In the genomic region with DNA sequence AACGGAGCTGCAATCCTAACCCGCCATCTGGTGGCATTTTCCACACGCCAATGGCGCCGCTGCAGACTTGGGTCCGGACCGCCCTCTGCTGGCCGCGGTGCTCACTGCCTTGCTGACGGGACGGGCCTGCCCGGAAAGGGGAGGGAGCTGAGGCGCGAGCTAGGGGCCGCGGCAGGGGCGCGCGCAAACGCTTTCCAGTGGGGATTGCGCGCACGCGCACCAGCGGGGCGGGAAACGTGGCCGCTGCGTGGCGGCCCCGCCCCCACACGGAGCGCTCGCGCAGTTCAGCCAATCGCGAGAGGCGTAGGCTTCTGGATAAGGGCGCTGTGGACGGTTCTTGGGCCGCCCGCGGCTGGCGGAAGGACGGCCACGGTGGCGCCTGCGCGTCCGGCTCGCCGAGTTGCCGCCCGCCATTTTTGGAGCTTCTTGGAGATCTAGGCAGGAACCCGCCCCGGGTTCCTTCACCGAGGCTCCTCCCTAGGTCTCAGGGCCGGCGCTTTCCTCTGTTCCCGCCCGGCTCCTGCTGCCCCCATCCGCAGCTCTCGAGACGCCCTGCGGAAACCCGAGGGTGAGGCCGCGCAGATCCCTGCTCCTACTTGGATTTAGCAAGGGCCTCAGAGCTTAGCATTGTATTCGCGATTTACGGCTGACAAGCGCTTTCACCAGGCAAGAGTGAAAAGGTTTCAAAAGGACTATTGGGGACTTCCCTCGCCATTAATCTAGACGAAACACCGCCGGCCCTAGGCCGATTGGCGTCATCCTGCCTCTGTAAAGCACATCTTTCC, we compare ENCODE assay signal across 8 cellular contexts. TPM values are rescaled to one million over a fixed set of nuclear protein-coding genes. Genes with fewer than 3 reads are reported as not detected.
DNase-seq lines count a peak whose midpoint lies in the region; ATAC-seq and TF ChIP-seq lines count a peak whose summit lies in the region.

A gene (minus strand): TSS at position 52 of the 785 bp plus-strand sequence. CDS start 121,480 bp downstream, outside the sequence.

- H2AFZ ChIP-seq in mesenchymal stem cell (ENCODE audit: low read depth, low read length) = peak within 1 kb of the TSS; percentile 36

- H2BK12ac ChIP-seq in mesenchymal stem cell (ENCODE audit: low read length in 2 of 2) = no peak within 1 kb of the TSS

- peak within 1 kb of the TSS; percentile 99 for H3K18ac ChIP-seq in mesenchymal stem cell (ENCODE audit: low read depth in 1 of 2, low read length in 2 of 2)

- H3K27ac Mint-ChIP-seq in Caco-2 (ENCODE audit: unreplicated experiment) = peak within 1 kb of the TSS; percentile 92
- peak within 1 kb of the TSS; percentile 94 to 99 for H3K27ac Mint-ChIP-seq in effector memory CD8-positive, alpha-beta T cell

- H3K27me3 Mint-ChIP-seq in Caco-2 (ENCODE audit: insufficient read depth, unreplicated experiment) = no peaks in the 10 kb centered on the region
- no peaks in the 10 kb centered on the region for H3K27me3 Mint-ChIP-seq in effector memory CD8-positive, alpha-beta T cell

- peaks cover 29% of the 10 kb centered on the region for H3K36me3 Mint-ChIP-seq in Caco-2 (ENCODE audit: insufficient read depth, unreplicated experiment)
- H3K36me3 Mint-ChIP-seq in effector memory CD8-positive, alpha-beta T cell (ENCODE audit: insufficient read depth) = peaks cover 25% of the 10 kb centered on the region

- under 1% methylated on average over 75 of the region's 78 CpGs for WGBS in mesenchymal stem cell

- H3K4me1 ChIP-seq in Caco-2 (peaks cover 17% of the 10 kb centered on the region), mesenchymal stem cell (ENCODE audit: control insufficient read depth, insufficient read depth, low read depth, low read length) (peaks cover 6% of the 10 kb centered on the region)

- H3K79me1 ChIP-seq in mesenchymal stem cell (replicated peaks; ENCODE audit: low read length, poor library complexity, severe bottlenecking) = peaks cover 2% of the 10 kb centered on the region

- peak; percentile 81 for ATAC-seq in GM21360 (IDR thresholded peaks at IDR 0.05; ENCODE audit: unreplicated experiment)
- peak; percentile 78 for ATAC-seq in effector memory CD8-positive, alpha-beta T cell (replicated peaks)

- H2BK5ac ChIP-seq in mesenchymal stem cell (ENCODE audit: low read depth, low read length, poor library complexity, severe bottlenecking) = peak within 1 kb of the TSS; percentile 98

- no TSS peak for BruUV-seq in Caco-2 (replicated peaks; lab: Mats Ljungman, UMichigan)

- no peaks in the 10 kb centered on the region for H3K9me3 ChIP-seq in Caco-2
- H3K9me3 ChIP-seq in mesenchymal stem cell (ENCODE audit: control insufficient read depth, low read length) = no peaks in the 10 kb centered on the region

- CTCF ChIA-PET in Caco-2 (lab: Charles Lee) = interaction anchor here (0.6 to 2.8 kb wide), 42 partner anchors 8 to 682 kb away, joined by 3 to 70 read pairs (median 6); a partner anchor contains a TSS

- intact Hi-C loops in Caco-2 (cut with micrococcal nuclease; ENCODE audit: unreplicated experiment) = loop anchor here (1.0 to 10.0 kb wide), 10 partner anchors 110 to 677 kb away; a partner anchor contains a TSS

- peak within 1 kb of the TSS; percentile 98 for H2BK120ac ChIP-seq in mesenchymal stem cell (ENCODE audit: low read depth, low read length)

- peak within 1 kb of the TSS; percentile 76 for H3K4me3 Mint-ChIP-seq in Caco-2 (ENCODE audit: unreplicated experiment)
- H3K4me3 Mint-ChIP-seq in effector memory CD8-positive, alpha-beta T cell = peak within 1 kb of the TSS; percentile 90 to 96

- peak within 1 kb of the TSS; percentile 99 for H2BK15ac ChIP-seq in mesenchymal stem cell (ENCODE audit: low read depth, poor library complexity, severe bottlenecking)

- peak; percentile 94 to 98 for TF ChIP-seq CTCF in Caco-2 (IDR thresholded peaks at IDR 0.05; ENCODE audit: insufficient read depth in 1 of 2, low read depth in 1 of 2, low read length in 1 of 2, severe bottlenecking in 1 of 2, unreplicated experiment in 1 of 2)

- H3K4me1 Mint-ChIP-seq in Caco-2 (ENCODE audit: low read depth, unreplicated experiment) = peaks cover 18% of the 10 kb centered on the region
- H3K4me1 Mint-ChIP-seq in effector memory CD8-positive, alpha-beta T cell (ENCODE audit: low read depth in 2 of 2) = peaks cover 30 to 40% of the 10 kb centered on the region in 2 donors

- DNase-seq in Caco-2 (peak; percentile 97 to 99), HT1080 (ENCODE audit: low read depth) (peak; percentile 100), NOMO-1 (lab: John Stamatoyannopoulos, UW; ENCODE audit: unreplicated experiment in 2 of 2) (peak; percentile 100), mesenchymal stem cell (peak; percentile 97)
- peak; percentile 96 to 97 for DNase-seq in activated CD8-positive, alpha-beta memory T cell treated with anti-CD3 and anti-CD28 coated beads for 4 hours (ENCODE audit: low read depth in 2 of 2)
- peak; percentile 99 for DNase-seq in effector memory CD8-positive, alpha-beta T cell
- peak; percentile 99 for DNase-seq in stimulated activated CD8-positive, alpha-beta memory T cell treated with anti-CD3 and anti-CD28 coated beads, Interleukin-12 subunit alpha, Interleukin-12 subunit beta, amount 100 ng/mL, for 4 hours (ENCODE audit: low read depth)

- peak within 1 kb of the TSS; percentile 99 for H3K27ac ChIP-seq in mesenchymal stem cell (ENCODE audit: low read length, poor library complexity, severe bottlenecking)

- H3K23ac ChIP-seq in mesenchymal stem cell (ENCODE audit: low read length in 2 of 2) = peak within 1 kb of the TSS in 1 of 2 experiments; percentile 99

- H3K4me2 ChIP-seq in mesenchymal stem cell (ENCODE audit: low read length, poor library complexity, severe bottlenecking) = peak within 1 kb of the TSS; percentile 71

- H4K8ac ChIP-seq in mesenchymal stem cell (ENCODE audit: low read length) = peak within 1 kb of the TSS; percentile 96

- peak within 1 kb of the TSS; percentile 36 to 93 for H3K14ac ChIP-seq in mesenchymal stem cell (ENCODE audit: low read length in 2 of 2)

- peak within 1 kb of the TSS; percentile 99 for H4K91ac ChIP-seq in mesenchymal stem cell (ENCODE audit: low read length)

- H3K36me3 ChIP-seq in Caco-2 (ENCODE audit: control insufficient read depth, insufficient read depth, low read length) (no peaks in the 10 kb centered on the region), mesenchymal stem cell (ENCODE audit: control insufficient read depth in 1 of 2, insufficient read depth in 2 of 2, low read depth in 1 of 2, low read length in 2 of 2) (no peaks in the 10 kb centered on the region)

- peak within 1 kb of the TSS; percentile 86 to 97 for H3K4ac ChIP-seq in mesenchymal stem cell (ENCODE audit: low read depth in 1 of 2, low read length in 2 of 2)

- POLR2A ChIA-PET in Caco-2 (lab: Charles Lee) = interaction anchor here (0.5 to 1.9 kb wide), 20 partner anchors 14 to 830 kb away, joined by 3 to 39 read pairs (median 4); a partner anchor contains a TSS

- H3K9ac ChIP-seq in mesenchymal stem cell (ENCODE audit: low read length) = peak within 1 kb of the TSS; percentile 100

- H3K4me3 ChIP-seq in Caco-2 (ENCODE audit: low read depth, low read length) (peak within 1 kb of the TSS; percentile 77), mesenchymal stem cell (ENCODE audit: insufficient read depth in 1 of 2, low read depth in 1 of 2, low read length in 2 of 2) (peak within 1 kb of the TSS; percentile 85 to 91)

- H3K9me3 Mint-ChIP-seq in Caco-2 (ENCODE audit: unreplicated experiment) = no peaks in the 10 kb centered on the region
- no peaks in the 10 kb centered on the region for H3K9me3 Mint-ChIP-seq in effector memory CD8-positive, alpha-beta T cell

- H3K27me3 ChIP-seq in Caco-2 (replicated peaks; ENCODE audit: control insufficient read depth, insufficient read depth, low read length) (no peaks in the 10 kb centered on the region), mesenchymal stem cell (ENCODE audit: control insufficient read depth in 1 of 2, insufficient read depth in 1 of 2, low read length in 2 of 2) (no peaks in the 10 kb centered on the region)

- no peak within 1 kb of the TSS for H2AK5ac ChIP-seq in mesenchymal stem cell (ENCODE audit: low read length, severe bottlenecking)

RNA-seq across cellular contexts. Expression of the gene that starts here (rescaled TPM):
- total RNA-seq in Caco-2 (2022) = 33.3 and 37.5 TPM in 2 replicates
- total RNA-seq in HT1080 (2014; rRNA removed; shearing (Covaris generic)) = 34.2 and 35.9 TPM in 2 replicates
- polyA plus RNA-seq in HT1080 (2015; cell fraction: cytosol; rRNA removed) = 14.7 and 20.1 TPM in 2 replicates
- 25.2 and 26.2 TPM in 2 replicates for polyA plus RNA-seq in HT1080 (2015; cell fraction: nucleus; rRNA removed)
- 11.0 TPM for polyA plus RNA-seq in mesenchymal stem cell (2013, experiment 1 of 2)
- 11.2 TPM for polyA plus RNA-seq in mesenchymal stem cell (2013, experiment 2 of 2)

Comparison
In these comparisons a context has a peak if more than half of its experiments do, and no peak if none do; other contexts are left out.
1. Peak in every context shown above with its lines: DNase-seq, ATAC-seq, H3K4me3 ChIP-seq and H3K27ac ChIP-seq.